Comparison of ENCODE assay signal across 24 cellular contexts in the genomic region with DNA sequence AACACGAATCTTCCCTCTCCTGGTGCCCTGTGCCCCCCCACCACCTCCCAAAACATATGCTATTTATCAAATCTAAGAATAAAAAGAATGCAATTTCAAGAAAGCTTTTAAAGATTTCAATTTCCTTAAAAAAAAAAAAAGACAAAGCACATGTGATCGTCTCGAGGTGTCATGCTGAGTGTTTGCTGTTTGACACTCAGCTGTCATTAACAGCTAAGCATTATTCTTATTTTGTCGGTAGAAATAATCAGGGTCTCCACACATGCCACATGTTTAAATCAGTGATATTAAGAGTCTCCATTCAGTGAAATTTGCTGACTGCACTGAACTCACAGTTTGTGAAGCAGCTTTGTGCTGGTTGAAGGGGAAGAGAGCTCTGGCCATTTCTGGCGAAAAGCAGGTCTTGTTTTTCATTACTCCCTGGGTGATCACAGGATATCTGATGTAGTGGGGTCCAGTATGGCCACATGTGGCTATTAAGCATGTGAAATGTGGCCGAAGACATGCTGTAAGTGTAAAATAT.
DNase-seq lines count a peak whose midpoint lies in the region; ATAC-seq, FAIRE-seq and TF ChIP-seq lines count a peak whose summit lies in the region.
"Had no signal": no experiment of that assay in that cellular context is flagged by ENCODE, and none has a peak within 500 bp of the region (broad histone marks: within the 10 kb centered on the region; RNA-seq: fewer than 3 reads in every experiment).

No MANE protein-coding gene starts in this region.

- H3K4me2 ChIP-seq in SK-N-SH = no peak overlapping the region
- no peak overlapping the region for H3K4me2 ChIP-seq in K562 (ENCODE audit: insufficient read depth, low read length)
- no peak overlapping the region for H3K4me2 ChIP-seq in neural cell (ENCODE audit: low read length)
- H3K4me2 ChIP-seq: BLaER1 treated with 17β-estradiol and CSF1 and Interleukin-3, amounts not matched to agents 10 nM and 100 nM; GM23338 had no signal

- intact Hi-C loops in K562 (cut with micrococcal nuclease) = no loop called here

- H3K27ac ChIP-seq in SK-N-SH (ENCODE audit: low read depth in 2 of 2, low read length in 1 of 2) (no peak overlapping the region), K562 (ENCODE audit: extremely low read depth, low read depth, low read length) (no peak overlapping the region), neural cell (ENCODE audit: low read length) (no peak overlapping the region)
- H3K27ac ChIP-seq: 22Rv1; BLaER1 treated with 17β-estradiol and CSF1 and Interleukin-3, amounts not matched to agents 10 nM and 100 nM had no signal

- H3K9me2 ChIP-seq in SK-N-SH (no peaks in the 10 kb centered on the region), neural cell (ENCODE audit: insufficient read depth, low read length) (no peaks in the 10 kb centered on the region)

- in situ Hi-C loops in K562 (cut with MboI) = no loop called here

- TF ChIP-seq POLR2A in K562 (conservative IDR thresholded peaks at IDR 0.05) = no peak

- H3K36me3 ChIP-seq in SK-N-SH (replicated peaks in 1 of 2; ENCODE audit: control insufficient read depth in 1 of 2, insufficient read depth in 2 of 2, low read length in 1 of 2) (no peaks in the 10 kb centered on the region), K562 (ENCODE audit: control insufficient read depth, insufficient read depth, low read length) (no peaks in the 10 kb centered on the region), neural cell (ENCODE audit: insufficient read depth, low read length) (no peaks in the 10 kb centered on the region)
- H3K36me3 ChIP-seq: BE2C; BLaER1 treated with 17β-estradiol and CSF1 and Interleukin-3, amounts not matched to agents 10 nM and 100 nM had no signal

- H3K9me3 ChIP-seq in SK-N-SH (no peaks in the 10 kb centered on the region), K562 (replicated peaks; ENCODE audit: control insufficient read depth, insufficient read depth, low read depth, low read length) (no peaks in the 10 kb centered on the region), neural cell (ENCODE audit: low read length) (no peaks in the 10 kb centered on the region)
- H3K9me3 ChIP-seq: BE2C had no signal

- TF ChIP-seq CTCF in SK-N-SH (IDR thresholded peaks at IDR 0.05) (no peak), K562 (IDR thresholded peaks at IDR 0.05 in 2 of 3, conservative IDR thresholded peaks at IDR 0.05 in 1 of 3; ENCODE audit: insufficient read depth in 2 of 3, low read depth in 1 of 3, low read length in 3 of 3) (no peak), neural cell (IDR thresholded peaks at IDR 0.05; ENCODE audit: poor library complexity, severe bottlenecking) (no peak)

- no peaks in the 10 kb centered on the region for H3K9me1 ChIP-seq in K562 (ENCODE audit: control insufficient read depth, insufficient read depth, low read length)

- H4K20me1 ChIP-seq in SK-N-SH (ENCODE audit: insufficient read depth) (no peaks in the 10 kb centered on the region), K562 (replicated peaks; ENCODE audit: control insufficient read depth, insufficient read depth, low read length) (no peaks in the 10 kb centered on the region), neural cell (ENCODE audit: insufficient read depth) (no peaks in the 10 kb centered on the region)
- H4K20me1 ChIP-seq: BLaER1 treated with 17β-estradiol and CSF1 and Interleukin-3, amounts not matched to agents 10 nM and 100 nM had no signal

- CTCF ChIA-PET in SK-N-SH (lab: Yijun Ruan, JAX) = interaction anchor here (1.0 kb wide), 1 partner anchor 8 kb away, joined by 3 read pairs; no protein-coding TSS in a partner anchor
- CTCF ChIA-PET in K562 (lab: Yijun Ruan, JAX; ENCODE audit: low intra/inter-chr PET ratio) = no interaction called here

- H3K4me1 ChIP-seq in SK-N-SH (ENCODE audit: control insufficient read depth in 1 of 2, insufficient read depth in 2 of 2, low read depth in 1 of 2, low read length in 1 of 2) = peaks cover 0 to 9% of the 10 kb centered on the region in 2 experiments; a peak in 2 of 4 replicates
- no peaks in the 10 kb centered on the region for H3K4me1 ChIP-seq in K562 (replicated peaks in 1 of 2; ENCODE audit: control insufficient read depth in 2 of 2, insufficient read depth in 2 of 2, low read length in 2 of 2)
- H3K4me1 ChIP-seq: BE2C; BLaER1 treated with 17β-estradiol and CSF1 and Interleukin-3, amounts not matched to agents 10 nM and 100 nM had no signal

- no peak for FAIRE-seq in K562 (lab: Jason Lieb, UNC)
- FAIRE-seq: A204.1, D721Med, GM12878 had no signal

- TF ChIP-seq EP300 in SK-N-SH (IDR thresholded peaks at IDR 0.05; ENCODE audit: borderline replicate concordance in 1 of 2, low read depth in 1 of 2, low read length in 1 of 2) = no peak
- TF ChIP-seq EP300 in K562 (IDR thresholded peaks at IDR 0.05; ENCODE audit: low read length) = no peak
- peak; percentile 52 for TF ChIP-seq EP300 in neural cell (conservative IDR thresholded peaks at IDR 0.05; ENCODE audit: poor library complexity, severe bottlenecking)

- H3K4me3 ChIP-seq in SK-N-SH (ENCODE audit: low read depth in 2 of 2, low read length in 1 of 2) = no peak overlapping the region
- H3K4me3 ChIP-seq in K562 = no peak overlapping the region
- no peak overlapping the region for H3K4me3 ChIP-seq in neural cell (ENCODE audit: low read length)
- H3K4me3 ChIP-seq: BLaER1 treated with 17β-estradiol and CSF1 and Interleukin-3, amounts not matched to agents 10 nM and 100 nM; GM12878; GM23338 had no signal

- H3F3A ChIP-seq in SK-N-SH (replicated peaks; ENCODE audit: insufficient read depth) (no peaks in the 10 kb centered on the region), neural cell (ENCODE audit: insufficient read depth, low read length, poor library complexity, severe bottlenecking) (no peaks in the 10 kb centered on the region)

- WGBS in SK-N-SH (ENCODE audit: low lambda C conversion rate) = 87% methylated on average over 6 of the region's 6 CpGs
- WGBS in K562 (ENCODE audit: insufficient coverage, low coverage, missing lambda C conversion rate) = 0% methylated on average over 6 of the region's 6 CpGs

- DNase-seq in SK-N-SH (peak; percentile 19), K562 (ENCODE audit: extremely low read depth in 1 of 4, low spot score in 3 of 4) (no peak), NCI-H128 (lab: John Stamatoyannopoulos, UW; ENCODE audit: unreplicated experiment) (no peak)
- DNase-seq in stimulated activated CD4-positive, alpha-beta T cell treated with anti-CD3 and anti-CD28 coated beads, Interleukin-4, amount 100 ng/mL, for 24 hours = no peak
- DNase-seq: ACHN; AML-193; BE2C; CD4-positive, alpha-beta T cell; CD8-positive, alpha-beta memory T cell; DMS 273 treated with DMSO at 0.1 percent for 48 hours; DMS79; EL; GDM1; H9; HFFc6 had no signal

- POLR2A ChIA-PET in SK-N-SH (lab: Yijun Ruan, JAX) = no interaction called here
- POLR2A ChIA-PET in K562 (lab: Yijun Ruan, JAX) = no interaction called here

- ATAC-seq in SK-N-SH treated with all-trans-retinoic acid at 6 μM for 48 hours = no peak
- ATAC-seq in K562 = no peak
- ATAC-seq: GM12878, GM23338, HCT116 had no signal

- no peak overlapping the region for H2AFZ ChIP-seq in SK-N-SH (ENCODE audit: low read depth)
- no peak overlapping the region for H2AFZ ChIP-seq in K562 (ENCODE audit: low read depth, low read length)
- no peak overlapping the region for H2AFZ ChIP-seq in neural cell (ENCODE audit: low read depth, low read length)
- H2AFZ ChIP-seq: GM23338 had no signal

- H3K9ac ChIP-seq in SK-N-SH (no peak overlapping the region), K562 (ENCODE audit: insufficient read depth in 1 of 2, low read depth in 2 of 2, low read length in 2 of 2) (no peak overlapping the region), neural cell (ENCODE audit: low read length) (no peak overlapping the region)
- H3K9ac ChIP-seq: BLaER1 treated with 17β-estradiol and CSF1 and Interleukin-3, amounts not matched to agents 10 nM and 100 nM had no signal

- no peaks in the 10 kb centered on the region for H3K27me3 ChIP-seq in SK-N-SH (ENCODE audit: insufficient read depth)
- no peaks in the 10 kb centered on the region for H3K27me3 ChIP-seq in K562 (ENCODE audit: control insufficient read depth in 2 of 2, insufficient read depth in 2 of 2, low read length in 2 of 2)
- no peaks in the 10 kb centered on the region for H3K27me3 ChIP-seq in neural cell (ENCODE audit: insufficient read depth, low read depth, low read length)
- H3K27me3 ChIP-seq: BE2C; BLaER1 treated with 17β-estradiol and CSF1 and Interleukin-3, amounts not matched to agents 10 nM and 100 nM had no signal

- BruUV-seq in K562 (replicated peaks; lab: Mats Ljungman, UMichigan) = no TSS peak

- TF ChIP-seq RAD21 in SK-N-SH (IDR thresholded peaks at IDR 0.05; ENCODE audit: low read length) (no peak), K562 (CRISPR knock-in tag; conservative IDR thresholded peaks at IDR 0.05 in 1 of 2, IDR thresholded peaks at IDR 0.05 in 1 of 2) (no peak), neural cell (conservative IDR thresholded peaks at IDR 0.05) (no peak)

- H3K79me2 ChIP-seq in SK-N-SH (ENCODE audit: insufficient read depth) (no peaks in the 10 kb centered on the region), K562 (ENCODE audit: control insufficient read depth, insufficient read depth, low read length) (no peaks in the 10 kb centered on the region), neural cell (replicated peaks; ENCODE audit: insufficient read depth, low read length) (no peaks in the 10 kb centered on the region)

TF ChIP-seq in SK-N-SH, 30 proteins besides CTCF, POLR2A, EP300 and RAD21:
- TF ChIP-seq NRF1 (IDR thresholded peaks at IDR 0.05; ENCODE audit: low read depth, low read length) = no peak

TF ChIP-seq in SK-N-SH treated with all-trans-retinoic acid at 6 μM for 48 hours, 23 proteins besides CTCF, POLR2A, EP300 and RAD21 (continues in another document):
- TF ChIP-seq PPARA (CRISPR knock-in tag; IDR thresholded peaks at IDR 0.05; ENCODE audit: borderline replicate concordance) (no peak), BACH2 (CRISPR knock-in tag; IDR thresholded peaks at IDR 0.05; ENCODE audit: borderline replicate concordance) (no peak), ARNTL (CRISPR knock-in tag; IDR thresholded peaks at IDR 0.05; ENCODE audit: borderline replicate concordance, low read depth) (no peak), OSR1 (CRISPR knock-in tag; IDR thresholded peaks at IDR 0.05) (no peak)

TF ChIP-seq in K562, 482 proteins besides CTCF, POLR2A, EP300 and RAD21 (continues in another document):
- peak; percentile 46; the same call in 1 of the 2 replicates for TF ChIP-seq ZNF316 (IDR thresholded peaks at IDR 0.05)

TF ChIP-seq in neural cell, 6 proteins besides CTCF, POLR2A, EP300 and RAD21:
- TF ChIP-seq POLR2AphosphoS5 (IDR thresholded peaks at IDR 0.05) (peak; percentile 58), MXI1 (conservative IDR thresholded peaks at IDR 0.05; ENCODE audit: poor library complexity, severe bottlenecking) (no peak)
